In genomic region chr17:42387663-42388380, GRCh38 we compare ENCODE assay signal across 1 cellular context.
A peak's percentile ranks its signal among the peaks of the same experiment; 100 is the strongest.
TF ChIP-seq lines count a peak whose summit lies in the region.

No MANE protein-coding gene starts in this region.

TF ChIP-seq in HepG2, 621 proteins besides CTCF, POLR2A, EP300 and RAD21 (continued from another document and continues in another):
- TF ChIP-seq ZNF407 (CRISPR knock-in tag; IDR thresholded peaks at IDR 0.05; ENCODE audit: not compliant biosample characterization) = no peak
- TF ChIP-seq MEIS2 (CRISPR knock-in tag; IDR thresholded peaks at IDR 0.05) = peak; percentile 45; the same call in 1 of the 2 replicates
- no peak; the same call in 1 of the 2 replicates for TF ChIP-seq ZSCAN30 (CRISPR knock-in tag; IDR thresholded peaks at IDR 0.05)
- TF ChIP-seq LBX2 (CRISPR knock-in tag; IDR thresholded peaks at IDR 0.05; ENCODE audit: borderline replicate concordance) = 0 out of 2 replicates have a peak, but pooled peaks have one; percentile 60
- TF ChIP-seq KLF9 (CRISPR knock-in tag; IDR thresholded peaks at IDR 0.05; ENCODE audit: low read depth) = no peak
- peak; percentile 63 for TF ChIP-seq POLR2AphosphoS5 (IDR thresholded peaks at IDR 0.05; ENCODE audit: low read depth, low read length)
- TF ChIP-seq ZSCAN9 (CRISPR knock-in tag; IDR thresholded peaks at IDR 0.05; ENCODE audit: borderline replicate concordance) = no peak
- TF ChIP-seq ZNF431 (CRISPR knock-in tag; IDR thresholded peaks at IDR 0.05; ENCODE audit: borderline replicate concordance, low read depth) = no peak
- no peak for TF ChIP-seq MAZ (IDR thresholded peaks at IDR 0.05; ENCODE audit: borderline replicate concordance, low read depth, low read length)
- TF ChIP-seq MAZ (CRISPR knock-in tag; IDR thresholded peaks at IDR 0.05; ENCODE audit: low read depth) = peak; percentile 8; the same call in 1 of the 2 replicates
- peak; percentile 46; the same call in 1 of the 2 replicates for TF ChIP-seq ZNF263 (CRISPR knock-in tag; IDR thresholded peaks at IDR 0.05)
- TF ChIP-seq ZNF205 (CRISPR knock-in tag; IDR thresholded peaks at IDR 0.05) = no peak
- peak in 1 of 2 experiments; percentile 7; a peak in 3 of 4 replicates for TF ChIP-seq HMGXB4 (CRISPR knock-in tag; IDR thresholded peaks at IDR 0.05; ENCODE audit: borderline replicate concordance in 1 of 2, low read depth in 1 of 2)
- 0 out of 2 replicates have a peak, but pooled peaks have one; percentile 8 for TF ChIP-seq ZHX2 (IDR thresholded peaks at IDR 0.05; ENCODE audit: low read depth)
- TF ChIP-seq ZHX2 (CRISPR knock-in tag; IDR thresholded peaks at IDR 0.05; ENCODE audit: borderline replicate concordance) = no peak
- TF ChIP-seq GATA4 (IDR thresholded peaks at IDR 0.05; ENCODE audit: borderline replicate concordance, low read depth) = 0 out of 2 replicates have a peak, but pooled peaks have one; percentile 11
- TF ChIP-seq GRHL1 (CRISPR knock-in tag; conservative IDR thresholded peaks at IDR 0.05) = no peak
- no peak; the same call in 1 of the 2 replicates for TF ChIP-seq ZNF766 (CRISPR knock-in tag; IDR thresholded peaks at IDR 0.05; ENCODE audit: borderline replicate concordance)
- TF ChIP-seq RBAK (CRISPR knock-in tag; IDR thresholded peaks at IDR 0.05) = peak; percentile 39; the same call in 1 of the 2 replicates
- TF ChIP-seq PRDM15 (CRISPR knock-in tag; IDR thresholded peaks at IDR 0.05) = 0 out of 2 replicates have a peak, but pooled peaks have one; percentile 26
- TF ChIP-seq ZNF788 (CRISPR knock-in tag; IDR thresholded peaks at IDR 0.05; ENCODE audit: borderline replicate concordance) = no peak
- 0 out of 2 replicates have a peak, but pooled peaks have one; percentile 22 for TF ChIP-seq ZNF83 (CRISPR knock-in tag; IDR thresholded peaks at IDR 0.05; ENCODE audit: borderline replicate concordance)
- TF ChIP-seq ZNF780A (CRISPR knock-in tag; IDR thresholded peaks at IDR 0.05) = 0 out of 2 replicates have a peak, but pooled peaks have one; percentile 15
- peak; percentile 68 for TF ChIP-seq AGO1 (IDR thresholded peaks at IDR 0.05; ENCODE audit: low read depth, low read length, poor library complexity, severe bottlenecking)
- peak; percentile 65; the same call in 1 of the 2 replicates for TF ChIP-seq HBP1 (CRISPR knock-in tag; IDR thresholded peaks at IDR 0.05; ENCODE audit: low read depth)
- 0 out of 2 replicates have a peak, but pooled peaks have one; percentile 41 for TF ChIP-seq ZNF691 (CRISPR knock-in tag; IDR thresholded peaks at IDR 0.05; ENCODE audit: borderline replicate concordance, low read depth)
